Comparison of ENCODE assay signal across 9 cellular contexts in the genomic region with DNA sequence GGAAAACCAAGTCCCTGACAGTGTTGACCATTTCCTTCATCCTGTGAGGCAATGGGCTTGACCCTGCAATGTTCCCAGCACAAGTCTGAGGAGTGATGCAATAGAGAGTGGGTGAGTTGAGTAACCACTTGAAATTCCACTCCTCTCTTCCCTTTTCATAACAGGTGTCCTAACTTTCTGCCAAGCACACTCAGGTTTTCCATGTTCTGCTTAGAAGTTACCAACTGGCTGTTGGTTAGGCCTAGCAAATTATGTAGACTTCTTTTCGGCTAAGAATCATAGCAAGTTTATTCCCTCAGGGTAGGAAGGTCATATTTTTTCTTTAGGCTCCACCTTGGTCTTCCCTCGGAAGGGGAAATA. TPM values are rescaled to one million over a fixed set of nuclear protein-coding genes. Genes with fewer than 3 reads are reported as not detected.
A peak's percentile ranks its signal among the peaks of the same experiment; 100 is the strongest.
DNase-seq lines count a peak whose midpoint lies in the region; ATAC-seq, FAIRE-seq and TF ChIP-seq lines count a peak whose summit lies in the region.
"Had no signal": no experiment of that assay in that cellular context is flagged by ENCODE, and none has a peak within 500 bp of the region (broad histone marks: within the 10 kb centered on the region; RNA-seq: fewer than 3 reads in every experiment).

No MANE protein-coding gene starts in this region.

- intact Hi-C loops in K562 (cut with micrococcal nuclease) (loop anchor here (2.0 to 5.0 kb wide), 2 partner anchors 69 to 288 kb away; a partner anchor contains a TSS), HepG2 (cut with micrococcal nuclease; ENCODE audit: unreplicated experiment) (no loop called here)

- H4K20me1 ChIP-seq in K562 (replicated peaks; ENCODE audit: control insufficient read depth, insufficient read depth, low read length) (no peaks in the 10 kb centered on the region), HepG2 (ENCODE audit: insufficient read depth, low read length) (no peaks in the 10 kb centered on the region)

- H3K27ac ChIP-seq in K562 (ENCODE audit: extremely low read depth, low read depth, low read length) (no peak overlapping the region), HepG2 (ENCODE audit: extremely low read length, insufficient read depth, low read length) (no peak overlapping the region)

- H3K9me1 ChIP-seq in K562 (ENCODE audit: control insufficient read depth, insufficient read depth, low read length) = no peaks in the 10 kb centered on the region

- H3K79me2 ChIP-seq in K562 (ENCODE audit: control insufficient read depth, insufficient read depth, low read length) (no peaks in the 10 kb centered on the region), HepG2 (ENCODE audit: insufficient read depth, low read length) (no peaks in the 10 kb centered on the region)

- no TSS peak for BruUV-seq in K562 (replicated peaks; lab: Mats Ljungman, UMichigan)
- no TSS peak for BruUV-seq in HepG2 (replicated peaks; lab: Mats Ljungman, UMichigan)

- WGBS in K562 (ENCODE audit: insufficient coverage, low coverage, missing lambda C conversion rate) = 44% methylated on average over 2 of the region's 2 CpGs
- 73% methylated on average over 2 of the region's 2 CpGs for WGBS in HepG2 (ENCODE audit: low lambda C conversion rate)

- H3K9ac ChIP-seq in K562 (ENCODE audit: insufficient read depth in 1 of 2, low read depth in 2 of 2, low read length in 2 of 2) = no peak overlapping the region; a peak in 1 of 4 replicates
- no peak overlapping the region for H3K9ac ChIP-seq in HepG2 (ENCODE audit: insufficient read depth, low read depth, low read length)

- H3K27me3 ChIP-seq in K562 (ENCODE audit: control insufficient read depth in 2 of 2, insufficient read depth in 2 of 2, low read length in 2 of 2) (peaks cover 0 to 9% of the 10 kb centered on the region in 2 experiments; a peak in 2 of 5 replicates), HepG2 (ENCODE audit: control insufficient read depth in 1 of 2, insufficient read depth in 2 of 2, low read length in 2 of 2) (peaks cover 8 to 25% of the 10 kb centered on the region in 2 experiments; a peak in 4 of 5 replicates)

- in situ Hi-C loops in K562 (cut with MboI) = no loop called here
- in situ Hi-C loops in HepG2 (cut with HindIII; ENCODE audit: extremely low pct_ligation_motif_present, low pct_unique_long_range_greater_than_20kb) = no loop called here

- H3K4me3 ChIP-seq in K562 (no peak overlapping the region), HepG2 (replicated peaks in 1 of 3; ENCODE audit: insufficient read depth in 1 of 3, low read depth in 2 of 3, low read length in 3 of 3) (no peak overlapping the region)

- FAIRE-seq in K562 (lab: Jason Lieb, UNC) (no peak), HepG2 (lab: Jason Lieb, UNC) (peak; percentile 85)

- no peak for TF ChIP-seq CTCF in K562 (IDR thresholded peaks at IDR 0.05 in 2 of 3, conservative IDR thresholded peaks at IDR 0.05 in 1 of 3; ENCODE audit: insufficient read depth in 2 of 3, low read depth in 1 of 3, low read length in 3 of 3)
- TF ChIP-seq CTCF in HepG2 (CRISPR knock-in tag; IDR thresholded peaks at IDR 0.05) = no peak

- TF ChIP-seq RAD21 in K562 (CRISPR knock-in tag; conservative IDR thresholded peaks at IDR 0.05 in 1 of 2, IDR thresholded peaks at IDR 0.05 in 1 of 2) (no peak), HepG2 (CRISPR knock-in tag; IDR thresholded peaks at IDR 0.05) (no peak)

- CTCF ChIA-PET in K562 (lab: Yijun Ruan, JAX; ENCODE audit: low intra/inter-chr PET ratio) (interaction anchor here (0.6 to 1.0 kb wide), 2 partner anchors 26 to 536 kb away, joined by 3 to 5 read pairs; no protein-coding TSS in a partner anchor), HepG2 (lab: Yijun Ruan, JAX; ENCODE audit: low intra/inter-chr PET ratio, low total read pairs) (interaction anchor here (3.9 kb wide), 1 partner anchor 26 kb away, joined by 36 read pairs; no protein-coding TSS in a partner anchor)

- TF ChIP-seq POLR2A in K562 (conservative IDR thresholded peaks at IDR 0.05) (no peak), HepG2 (IDR thresholded peaks at IDR 0.05; ENCODE audit: insufficient read depth in 1 of 2, low read depth in 2 of 2, low read length in 2 of 2) (no peak)

- H3K4me1 ChIP-seq in K562 (replicated peaks in 1 of 2; ENCODE audit: control insufficient read depth in 2 of 2, insufficient read depth in 2 of 2, low read length in 2 of 2) = peaks cover under 1 to 22% of the 10 kb centered on the region in 2 experiments; a peak in 4 of 5 replicates
- H3K4me1 ChIP-seq in HepG2 (ENCODE audit: insufficient read depth, low read length) = peaks cover 3% of the 10 kb centered on the region

- H3K36me3 ChIP-seq in K562 (ENCODE audit: control insufficient read depth, insufficient read depth, low read length) (no peaks in the 10 kb centered on the region), HepG2 (replicated peaks in 1 of 2; ENCODE audit: control insufficient read depth in 1 of 2, insufficient read depth in 2 of 2, low read length in 2 of 2) (no peaks in the 10 kb centered on the region)

- ATAC-seq in K562 (peak; percentile 47), HepG2 (peak; percentile 54), GM19455 (IDR thresholded peaks at IDR 0.05; ENCODE audit: unreplicated experiment) (no peak), GM18861 (IDR thresholded peaks at IDR 0.05; ENCODE audit: unreplicated experiment) (no peak)

- peak; percentile 82 for DNase-seq in A172 (ENCODE audit: low spot score)
- DNase-seq in HPDE6-E6E7 (ENCODE audit: extremely low spot score) = peak; percentile 75
- no peak for DNase-seq in K562 (ENCODE audit: extremely low read depth in 1 of 4, low spot score in 3 of 4)
- DNase-seq in HepG2 (ENCODE audit: low spot score) = peak; percentile 65
- no peak for DNase-seq in hippocampal formation (lab: John Stamatoyannopoulos, UW)
- no peak for DNase-seq in activated CD4-positive, CD25-positive, alpha-beta regulatory T cell treated with anti-CD3 and anti-CD28 coated beads, Interleukin-2, amount 50 U/mL, for 72 hours

- no peak overlapping the region for H3K4me2 ChIP-seq in K562 (ENCODE audit: insufficient read depth, low read length)
- no peak overlapping the region for H3K4me2 ChIP-seq in HepG2 (ENCODE audit: low read depth, low read length)

- TF ChIP-seq EP300 in K562 (IDR thresholded peaks at IDR 0.05; ENCODE audit: low read length) = peak; percentile 26; the same call in 1 of the 2 replicates
- peak in 1 of 2 experiments; percentile 30; a peak in 1 of 4 replicates for TF ChIP-seq EP300 in HepG2 (IDR thresholded peaks at IDR 0.05; ENCODE audit: low read depth in 2 of 2, low read length in 2 of 2)
- no peak for TF ChIP-seq EP300 in HepG2 (CRISPR knock-in tag; IDR thresholded peaks at IDR 0.05; ENCODE audit: borderline replicate concordance)

- H2AFZ ChIP-seq in K562 (ENCODE audit: low read depth, low read length) (no peak overlapping the region), HepG2 (ENCODE audit: low read length) (no peak overlapping the region)

- POLR2A ChIA-PET in K562 (lab: Yijun Ruan, JAX) (interaction anchor here (0.6 to 1.6 kb wide), 3 partner anchors 9 to 100 kb away, joined by 3 to 4 read pairs (median 4); no protein-coding TSS in a partner anchor), HepG2 (lab: Yijun Ruan, JAX) (no interaction called here)

- H3K9me3 ChIP-seq in K562 (replicated peaks; ENCODE audit: control insufficient read depth, insufficient read depth, low read depth, low read length) (no peaks in the 10 kb centered on the region), HepG2 (ENCODE audit: low read length) (no peaks in the 10 kb centered on the region)

RNA-seq across cellular contexts. Expression of a gene that starts 11.5 kb away (rescaled TPM):
- not detected in 2 replicates for total RNA-seq in A172 (2014; rRNA removed; shearing (Covaris generic))
- total RNA-seq in K562 (2011; cell fraction: chromatin; rRNA removed; ENCODE audit: low replicate concordance) = 0.21 TPM in 1 of 2 replicates, not detected in the other
- total RNA-seq in K562 (2011; cell fraction: nucleolus; rRNA removed) = not detected in 2 replicates
- total RNA-seq in K562 (2011; cell fraction: nucleoplasm; rRNA removed) = 0.99 TPM in 1 of 2 replicates, not detected in the other
- total RNA-seq in K562 (2014; rRNA removed) (not detected in 2 replicates), K562 (2014; rRNA removed; fragmentation: Illumina TruSeq; extraction: Trizol) (not detected in 2 replicates), K562 (2015; rRNA removed; fragmentation: Illumina TruSeq; extraction: Trizol) (not detected in 2 replicates), K562 (2021) (not detected in 2 replicates), HepG2 (2016; rRNA removed; fragmentation: Illumina TruSeq; extraction: Trizol) (not detected in 2 replicates)
- polyA plus RNA-seq in K562 (2011; rRNA removed) (not detected in 2 replicates), K562 (2014; fragmentation: Illumina TruSeq; extraction: Trizol) (not detected in 2 replicates), K562 (2014; fragmentation: Nextera tagmentation; extraction: Ambion mirVana) (not detected), K562 (2014; rRNA removed) (not detected in 2 replicates), HepG2 (2011; rRNA removed) (not detected in 2 replicates)
- polyA plus RNA-seq in K562 (2011; cell fraction: cytosol; rRNA removed) = 0.03 TPM in 1 of 2 replicates, not detected in the other
- 0.06 TPM in 1 of 2 replicates, not detected in the other for polyA plus RNA-seq in K562 (2011; cell fraction: nucleus; rRNA removed)
- 0.37 TPM in 1 of 2 replicates, not detected in the other for polyA plus RNA-seq in K562 (2012)
- not detected in 2 replicates for polyA minus RNA-seq in K562 (2011; rRNA and poly(A)+ RNA removed)
- not detected in 2 replicates for polyA minus RNA-seq in K562 (2011; cell fraction: cytosol; rRNA and poly(A)+ RNA removed)
- polyA minus RNA-seq in K562 (2011; cell fraction: nucleus; rRNA and poly(A)+ RNA removed) = not detected in 2 replicates
- not detected in 2 replicates for total RNA-seq in HepG2 (2016; cell fraction: cytosol; rRNA removed; fragmentation: Illumina TruSeq; extraction: Trizol; ENCODE audit: low read depth)
- not detected in 2 replicates for total RNA-seq in HepG2 (2016; cell fraction: insoluble cytoplasmic fraction; rRNA removed; fragmentation: Illumina TruSeq; extraction: Trizol)
- not detected in 2 replicates for total RNA-seq in HepG2 (2016; cell fraction: membrane; rRNA removed; fragmentation: Illumina TruSeq; extraction: Trizol)
- total RNA-seq in HepG2 (2016; cell fraction: nucleus; rRNA removed; fragmentation: Illumina TruSeq; extraction: Trizol) = not detected in 2 replicates
- polyA plus RNA-seq in HepG2 (2011; cell fraction: cytosol; rRNA removed) = not detected in 2 replicates
- 0.23 TPM in 1 of 2 replicates, not detected in the other for polyA plus RNA-seq in HepG2 (2011; cell fraction: nucleus; rRNA removed)
- polyA plus RNA-seq in HepG2 (2012) = 0.07 and 0.16 TPM in 2 replicates
- polyA plus RNA-seq in HepG2 (2016; cell fraction: cytosol; fragmentation: Illumina TruSeq; extraction: Trizol; ENCODE audit: low read depth) = not detected in 2 replicates
- not detected in 2 replicates for polyA plus RNA-seq in HepG2 (2016; cell fraction: insoluble cytoplasmic fraction; fragmentation: Illumina TruSeq; extraction: Trizol; ENCODE audit: low read depth)
- polyA plus RNA-seq in HepG2 (2016; cell fraction: membrane; fragmentation: Illumina TruSeq; extraction: Trizol; ENCODE audit: low read depth) = not detected in 2 replicates
- not detected in 2 replicates for polyA plus RNA-seq in HepG2 (2016; cell fraction: nucleus; fragmentation: Illumina TruSeq; extraction: Trizol; ENCODE audit: insufficient read depth, low read depth)
- polyA minus RNA-seq in HepG2 (2011; rRNA and poly(A)+ RNA removed; ENCODE audit: low replicate concordance) = not detected in 2 replicates
- polyA minus RNA-seq in HepG2 (2011; cell fraction: cytosol; rRNA and poly(A)+ RNA removed) = not detected in 2 replicates
- polyA minus RNA-seq in HepG2 (2011; cell fraction: nucleus; rRNA and poly(A)+ RNA removed) = not detected in 2 replicates

RNA-seq across cellular contexts. Expression of a gene that starts 37.7 kb away (rescaled TPM):
- total RNA-seq in A172 (2014; rRNA removed; shearing (Covaris generic)) = not detected in 2 replicates
- total RNA-seq in K562 (2011; cell fraction: chromatin; rRNA removed; ENCODE audit: low replicate concordance) = not detected in 2 replicates
- total RNA-seq in K562 (2011; cell fraction: nucleolus; rRNA removed) = not detected in 2 replicates
- total RNA-seq in K562 (2011; cell fraction: nucleoplasm; rRNA removed) = not detected in 2 replicates
- total RNA-seq in K562 (2014; rRNA removed) = not detected in 2 replicates
- not detected in 2 replicates for total RNA-seq in K562 (2014; rRNA removed; fragmentation: Illumina TruSeq; extraction: Trizol)
- not detected in 2 replicates for total RNA-seq in K562 (2015; rRNA removed; fragmentation: Illumina TruSeq; extraction: Trizol)
- 7.0 and 8.5 TPM in 2 replicates for total RNA-seq in K562 (2021)
- polyA plus RNA-seq in K562 (2011; rRNA removed) = not detected in 2 replicates
- not detected in 2 replicates for polyA plus RNA-seq in K562 (2011; cell fraction: cytosol; rRNA removed)
- polyA plus RNA-seq in K562 (2011; cell fraction: nucleus; rRNA removed) = not detected in 2 replicates
- polyA plus RNA-seq in K562 (2012) = not detected in 2 replicates
- polyA plus RNA-seq in K562 (2014; fragmentation: Illumina TruSeq; extraction: Trizol) = not detected in 2 replicates
- polyA plus RNA-seq in K562 (2014; fragmentation: Nextera tagmentation; extraction: Ambion mirVana) = under 1 TPM in 1 of 2 experiments, not detected in 1; 0.03 TPM
- not detected in 2 replicates for polyA plus RNA-seq in K562 (2014; rRNA removed)
- polyA minus RNA-seq in K562 (2011; rRNA and poly(A)+ RNA removed) = not detected in 2 replicates
- polyA minus RNA-seq in K562 (2011; cell fraction: cytosol; rRNA and poly(A)+ RNA removed) = not detected in 2 replicates
- polyA minus RNA-seq in K562 (2011; cell fraction: nucleus; rRNA and poly(A)+ RNA removed) = not detected in 2 replicates
- not detected in 2 replicates for total RNA-seq in HepG2 (2016; rRNA removed; fragmentation: Illumina TruSeq; extraction: Trizol)
- total RNA-seq in HepG2 (2016; cell fraction: cytosol; rRNA removed; fragmentation: Illumina TruSeq; extraction: Trizol; ENCODE audit: low read depth) = not detected in 2 replicates
- not detected in 2 replicates for total RNA-seq in HepG2 (2016; cell fraction: insoluble cytoplasmic fraction; rRNA removed; fragmentation: Illumina TruSeq; extraction: Trizol)
- not detected in 2 replicates for total RNA-seq in HepG2 (2016; cell fraction: membrane; rRNA removed; fragmentation: Illumina TruSeq; extraction: Trizol)
- total RNA-seq in HepG2 (2016; cell fraction: nucleus; rRNA removed; fragmentation: Illumina TruSeq; extraction: Trizol) = not detected in 2 replicates
- not detected in 2 replicates for polyA plus RNA-seq in HepG2 (2011; rRNA removed)
- not detected in 2 replicates for polyA plus RNA-seq in HepG2 (2011; cell fraction: cytosol; rRNA removed)
- polyA plus RNA-seq in HepG2 (2011; cell fraction: nucleus; rRNA removed) = not detected in 2 replicates
- polyA plus RNA-seq in HepG2 (2012) = not detected in 2 replicates
- polyA plus RNA-seq in HepG2 (2016; cell fraction: cytosol; fragmentation: Illumina TruSeq; extraction: Trizol; ENCODE audit: low read depth) = not detected in 2 replicates
- polyA plus RNA-seq in HepG2 (2016; cell fraction: insoluble cytoplasmic fraction; fragmentation: Illumina TruSeq; extraction: Trizol; ENCODE audit: low read depth) = not detected in 2 replicates
- polyA plus RNA-seq in HepG2 (2016; cell fraction: membrane; fragmentation: Illumina TruSeq; extraction: Trizol; ENCODE audit: low read depth) = not detected in 2 replicates
- not detected in 2 replicates for polyA plus RNA-seq in HepG2 (2016; cell fraction: nucleus; fragmentation: Illumina TruSeq; extraction: Trizol; ENCODE audit: insufficient read depth, low read depth)
- not detected in 2 replicates for polyA minus RNA-seq in HepG2 (2011; rRNA and poly(A)+ RNA removed; ENCODE audit: low replicate concordance)
- polyA minus RNA-seq in HepG2 (2011; cell fraction: cytosol; rRNA and poly(A)+ RNA removed) = not detected in 2 replicates
- polyA minus RNA-seq in HepG2 (2011; cell fraction: nucleus; rRNA and poly(A)+ RNA removed) = not detected in 2 replicates
- total RNA-seq: T-helper 1 cell treated with Interleukin-12 subunit alpha and Interleukin-12 subunit beta and Interleukin-4 antibody, amounts not matched to agents 30 ng/mL and 1 ng/mL, for 36 hours had no signal

RNA-seq across cellular contexts. Expression of a gene that starts 48.1 kb away (rescaled TPM):
- total RNA-seq in A172 (2014; rRNA removed; shearing (Covaris generic)) = 1.7 and 3.2 TPM in 2 replicates
- not detected in 2 replicates for total RNA-seq in K562 (2011; cell fraction: chromatin; rRNA removed; ENCODE audit: low replicate concordance)
- total RNA-seq in K562 (2011; cell fraction: nucleolus; rRNA removed) = not detected in 2 replicates
- not detected in 2 replicates for total RNA-seq in K562 (2011; cell fraction: nucleoplasm; rRNA removed)
- total RNA-seq in K562 (2014; rRNA removed) = not detected in 2 replicates
- not detected in 2 replicates for total RNA-seq in K562 (2014; rRNA removed; fragmentation: Illumina TruSeq; extraction: Trizol)
- not detected in 2 replicates for total RNA-seq in K562 (2015; rRNA removed; fragmentation: Illumina TruSeq; extraction: Trizol)
- total RNA-seq in K562 (2021) = not detected in 2 replicates
- polyA plus RNA-seq in K562 (2011; rRNA removed) = not detected in 2 replicates
- not detected in 2 replicates for polyA plus RNA-seq in K562 (2011; cell fraction: cytosol; rRNA removed)
- not detected in 2 replicates for polyA plus RNA-seq in K562 (2011; cell fraction: nucleus; rRNA removed)
- polyA plus RNA-seq in K562 (2012) = not detected in 2 replicates
- not detected in 2 replicates for polyA plus RNA-seq in K562 (2014; fragmentation: Illumina TruSeq; extraction: Trizol)
- not detected for polyA plus RNA-seq in K562 (2014; fragmentation: Nextera tagmentation; extraction: Ambion mirVana)
- not detected in 2 replicates for polyA plus RNA-seq in K562 (2014; rRNA removed)
- polyA minus RNA-seq in K562 (2011; rRNA and poly(A)+ RNA removed) = not detected in 2 replicates
- polyA minus RNA-seq in K562 (2011; cell fraction: cytosol; rRNA and poly(A)+ RNA removed) = not detected in 2 replicates
- polyA minus RNA-seq in K562 (2011; cell fraction: nucleus; rRNA and poly(A)+ RNA removed) = not detected in 2 replicates
- 0.11 and 0.13 TPM in 2 replicates for total RNA-seq in HepG2 (2016; rRNA removed; fragmentation: Illumina TruSeq; extraction: Trizol)
- total RNA-seq in HepG2 (2016; cell fraction: cytosol; rRNA removed; fragmentation: Illumina TruSeq; extraction: Trizol; ENCODE audit: low read depth) = 0.10 TPM in 1 of 2 replicates, not detected in the other
- total RNA-seq in HepG2 (2016; cell fraction: insoluble cytoplasmic fraction; rRNA removed; fragmentation: Illumina TruSeq; extraction: Trizol) = 0.13 and 0.21 TPM in 2 replicates
- total RNA-seq in HepG2 (2016; cell fraction: membrane; rRNA removed; fragmentation: Illumina TruSeq; extraction: Trizol) = 0.12 and 0.21 TPM in 2 replicates
- total RNA-seq in HepG2 (2016; cell fraction: nucleus; rRNA removed; fragmentation: Illumina TruSeq; extraction: Trizol) = 0.34 and 0.38 TPM in 2 replicates
- 0.22 and 0.61 TPM in 2 replicates for polyA plus RNA-seq in HepG2 (2011; rRNA removed)
- polyA plus RNA-seq in HepG2 (2011; cell fraction: cytosol; rRNA removed) = 0.23 and 0.62 TPM in 2 replicates
- 0.55 and 0.88 TPM in 2 replicates for polyA plus RNA-seq in HepG2 (2011; cell fraction: nucleus; rRNA removed)
- 0.13 TPM in 1 of 2 replicates, not detected in the other for polyA plus RNA-seq in HepG2 (2012)
- polyA plus RNA-seq in HepG2 (2016; cell fraction: cytosol; fragmentation: Illumina TruSeq; extraction: Trizol; ENCODE audit: low read depth) = not detected in 2 replicates
- 0.11 and 0.14 TPM in 2 replicates for polyA plus RNA-seq in HepG2 (2016; cell fraction: insoluble cytoplasmic fraction; fragmentation: Illumina TruSeq; extraction: Trizol; ENCODE audit: low read depth)
- polyA plus RNA-seq in HepG2 (2016; cell fraction: membrane; fragmentation: Illumina TruSeq; extraction: Trizol; ENCODE audit: low read depth) = 0.13 TPM in 1 of 2 replicates, not detected in the other
- 0.15 and 0.25 TPM in 2 replicates for polyA plus RNA-seq in HepG2 (2016; cell fraction: nucleus; fragmentation: Illumina TruSeq; extraction: Trizol; ENCODE audit: insufficient read depth, low read depth)
- 1.6 and 10.7 TPM in 2 replicates for polyA minus RNA-seq in HepG2 (2011; rRNA and poly(A)+ RNA removed; ENCODE audit: low replicate concordance)
- 0.44 TPM in 1 of 2 replicates, not detected in the other for polyA minus RNA-seq in HepG2 (2011; cell fraction: cytosol; rRNA and poly(A)+ RNA removed)
- 0.62 and 1.4 TPM in 2 replicates for polyA minus RNA-seq in HepG2 (2011; cell fraction: nucleus; rRNA and poly(A)+ RNA removed)

Comparison
In these comparisons a context has a peak if more than half of its experiments do, and no peak if none do; other contexts are left out.
1. DNase-seq: peak in A172 (single experiment), HPDE6-E6E7 (single experiment) and HepG2 (single experiment); none in K562 (0 of 4), hippocampal formation (0 of 2) and activated CD4-positive, CD25-positive, alpha-beta regulatory T cell treated with anti-CD3 and anti-CD28 coated beads, Interleukin-2, amount 50 U/mL, for 72 hours (single experiment).
2. ATAC-seq: peak in K562 (single experiment) and HepG2 (single experiment); none in GM19455 (single experiment) and GM18861 (single experiment).